ENCODE assay signal across 20 cellular contexts in genomic region chr21:39029086-39029772, GRCh38.
A peak's percentile ranks its signal among the peaks of the same experiment; 100 is the strongest.
DNase-seq lines count a peak whose midpoint lies in the region; TF ChIP-seq lines count a peak whose summit lies in the region.
"Had no signal": no experiment of that assay in that cellular context is flagged by ENCODE, and none has a peak within 500 bp of the region (broad histone marks: within the 10 kb centered on the region; RNA-seq: fewer than 3 reads in every experiment).

No MANE protein-coding gene starts in this region.

- H4K12ac ChIP-seq in trophoblast cell (ENCODE audit: low read depth, low read length), result no peak overlapping the region

- H3K79me2 ChIP-seq in SK-N-SH (ENCODE audit: insufficient read depth), result no peaks in the 10 kb centered on the region
- H3K79me2 ChIP-seq in trophoblast cell (ENCODE audit: control insufficient read depth, insufficient read depth, low read length, poor library complexity), result no peaks in the 10 kb centered on the region

- H2BK120ac ChIP-seq in trophoblast cell (ENCODE audit: insufficient read depth, low read length, poor library complexity), result no peak overlapping the region

- peak overlapping the region; percentile 34 for H2BK12ac ChIP-seq in trophoblast cell (ENCODE audit: low read length)

- no peak overlapping the region for H3K14ac ChIP-seq in trophoblast cell (ENCODE audit: low read length)

- DNase-seq in EL (peak; percentile 52), SK-N-SH (peak; percentile 77), fibroblast of the conjunctiva (ENCODE audit: low read depth) (peak; percentile 43), trophoblast cell (peak in 1 of 2 donors; percentile 53), COLO829 (ENCODE audit: low spot score) (no peak), superior temporal gyrus (ENCODE audit: extremely low spot score) (no peak), NCI-H510A treated with DMSO at 0.1 percent for 48 hours (lab: John Stamatoyannopoulos, UW) (no peak)
- DNase-seq in stimulated activated CD4-positive, alpha-beta T cell treated with anti-CD3 and anti-CD28 coated beads, Interleukin-4, amount 100 ng/mL, for 4 hours, result no peak
- DNase-seq: activated effector memory CD4-positive, alpha-beta T cell treated with Interleukin-2 at 50 U/mL for 16 hours; anterior cingulate cortex; CD8-positive, alpha-beta memory T cell; cortex of kidney; erythroblast; GF-D8; Karpas-422; NCI-H1105; NCI-H2171; stimulated activated CD4-positive, alpha-beta T cell treated with anti-CD3 and anti-CD28 coated beads, Interleukin-2, amount 100 ng/mL, for 24 hours; testis had no signal

- no peak overlapping the region for H4K8ac ChIP-seq in trophoblast cell (ENCODE audit: low read depth, low read length)

- peak; percentile 19; the same call in 1 of the 2 replicates for TF ChIP-seq RAD21 in SK-N-SH (IDR thresholded peaks at IDR 0.05; ENCODE audit: low read length)

- peaks cover 9% of the 10 kb centered on the region for H3K79me1 ChIP-seq in trophoblast cell (ENCODE audit: low read length)

- H3K27me3 ChIP-seq in SK-N-SH (ENCODE audit: insufficient read depth) (no peaks in the 10 kb centered on the region), trophoblast cell (ENCODE audit: insufficient read depth, low read length) (no peaks in the 10 kb centered on the region)
- H3K27me3 ChIP-seq: testis had no signal

- H3K27ac ChIP-seq in SK-N-SH (ENCODE audit: low read depth in 2 of 2, low read length in 1 of 2), result peak overlapping the region; percentile 42 to 93
- H3K27ac ChIP-seq in trophoblast cell (ENCODE audit: low read depth, low read length), result peak overlapping the region; percentile 23
- H3K27ac ChIP-seq: testis had no signal

- CTCF ChIA-PET in SK-N-SH (lab: Yijun Ruan, JAX), result interaction anchor here (0.7 to 2.1 kb wide), 4 partner anchors 39 to 149 kb away, joined by 3 to 5 read pairs (median 4); no protein-coding TSS in a partner anchor

- H3F3A ChIP-seq in SK-N-SH (replicated peaks; ENCODE audit: insufficient read depth), result peaks cover 10% of the 10 kb centered on the region

- no peak overlapping the region for H4K91ac ChIP-seq in trophoblast cell (ENCODE audit: low read depth, low read length)

- POLR2A ChIA-PET in SK-N-SH (lab: Yijun Ruan, JAX), result no interaction called here

- H3K36me3 ChIP-seq in SK-N-SH (replicated peaks in 1 of 2; ENCODE audit: control insufficient read depth in 1 of 2, insufficient read depth in 2 of 2, low read length in 1 of 2), result no peaks in the 10 kb centered on the region
- H3K36me3 ChIP-seq in trophoblast cell (ENCODE audit: control insufficient read depth in 1 of 2, insufficient read depth in 2 of 2, low read length in 2 of 2), result no peaks in the 10 kb centered on the region

- no peaks in the 10 kb centered on the region for H4K20me1 ChIP-seq in SK-N-SH (ENCODE audit: insufficient read depth)

- no peak for TF ChIP-seq CTCF in SK-N-SH (IDR thresholded peaks at IDR 0.05)

- no peak overlapping the region for H3K18ac ChIP-seq in trophoblast cell (ENCODE audit: low read length)

- no peak overlapping the region for H3K23ac ChIP-seq in trophoblast cell (ENCODE audit: low read length)

- TF ChIP-seq EP300 in SK-N-SH (IDR thresholded peaks at IDR 0.05; ENCODE audit: borderline replicate concordance in 1 of 2, low read depth in 1 of 2, low read length in 1 of 2), result peak; percentile 38 to 76; a peak in 3 of 4 replicates

- H2BK5ac ChIP-seq in trophoblast cell (ENCODE audit: low read depth, low read length, poor library complexity), result no peak overlapping the region

- H3K4me3 ChIP-seq in SK-N-SH (ENCODE audit: low read depth in 2 of 2, low read length in 1 of 2), result no peak overlapping the region
- no peak overlapping the region for H3K4me3 ChIP-seq in trophoblast cell (ENCODE audit: low read depth, low read length)
- H3K4me3 ChIP-seq: lung, testis had no signal

- H3K9me2 ChIP-seq in SK-N-SH, result no peaks in the 10 kb centered on the region

- H3K4me1 ChIP-seq in SK-N-SH (ENCODE audit: control insufficient read depth in 1 of 2, insufficient read depth in 2 of 2, low read depth in 1 of 2, low read length in 1 of 2), result peaks cover 0 to 30% of the 10 kb centered on the region in 2 experiments; a peak in 2 of 4 replicates
- peaks cover 18 to 21% of the 10 kb centered on the region in 2 experiments for H3K4me1 ChIP-seq in trophoblast cell (ENCODE audit: control insufficient read depth in 1 of 2, insufficient read depth in 2 of 2, low read length in 2 of 2)

- H3K9ac ChIP-seq in SK-N-SH (no peak overlapping the region), trophoblast cell (ENCODE audit: low read length) (no peak overlapping the region)

- H3K9me3 ChIP-seq in SK-N-SH (0 out of 2 replicates have a peak, but pooled peaks cover 2% of the 10 kb centered on the region), trophoblast cell (ENCODE audit: insufficient read depth, low read depth, low read length) (peaks cover 6% of the 10 kb centered on the region)
- H3K9me3 ChIP-seq: testis had no signal

- no peak overlapping the region for H2AK5ac ChIP-seq in trophoblast cell (ENCODE audit: low read length)

- H2AFZ ChIP-seq in SK-N-SH (ENCODE audit: low read depth) (no peak overlapping the region), trophoblast cell (ENCODE audit: insufficient read depth, low read length, poor library complexity) (no peak overlapping the region)

- peak overlapping the region; percentile 18; the same call in 1 of the 2 replicates for H3K4me2 ChIP-seq in SK-N-SH
- H3K4me2 ChIP-seq in trophoblast cell (ENCODE audit: low read length), result peak overlapping the region; percentile 43

- WGBS in SK-N-SH (ENCODE audit: low lambda C conversion rate), result 34% methylated on average over 7 of the region's 7 CpGs
- no CpG with 5 or more reads among the region's 7 CpGs for WGBS in trophoblast cell (ENCODE audit: extremely low coverage, insufficient coverage, insufficient read length)

- H3K4ac ChIP-seq in trophoblast cell (ENCODE audit: low read depth, low read length), result no peak overlapping the region

TF ChIP-seq in SK-N-SH, 30 proteins besides CTCF, POLR2A, EP300 and RAD21 (continues in another document):
- TF ChIP-seq, protein P1, sequence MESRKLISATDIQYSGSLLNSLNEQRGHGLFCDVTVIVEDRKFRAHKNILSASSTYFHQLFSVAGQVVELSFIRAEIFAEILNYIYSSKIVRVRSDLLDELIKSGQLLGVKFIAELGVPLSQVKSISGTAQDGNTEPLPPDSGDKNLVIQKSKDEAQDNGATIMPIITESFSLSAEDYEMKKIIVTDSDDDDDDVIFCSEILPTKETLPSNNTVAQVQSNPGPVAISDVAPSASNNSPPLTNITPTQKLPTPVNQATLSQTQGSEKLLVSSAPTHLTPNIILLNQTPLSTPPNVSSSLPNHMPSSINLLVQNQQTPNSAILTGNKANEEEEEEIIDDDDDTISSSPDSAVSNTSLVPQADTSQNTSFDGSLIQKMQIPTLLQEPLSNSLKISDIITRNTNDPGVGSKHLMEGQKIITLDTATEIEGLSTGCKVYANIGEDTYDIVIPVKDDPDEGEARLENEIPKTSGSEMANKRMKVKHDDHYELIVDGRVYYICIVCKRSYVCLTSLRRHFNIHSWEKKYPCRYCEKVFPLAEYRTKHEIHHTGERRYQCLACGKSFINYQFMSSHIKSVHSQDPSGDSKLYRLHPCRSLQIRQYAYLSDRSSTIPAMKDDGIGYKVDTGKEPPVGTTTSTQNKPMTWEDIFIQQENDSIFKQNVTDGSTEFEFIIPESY (IDR thresholded peaks at IDR 0.05; ENCODE audit: borderline replicate concordance, low read depth), result no peak
- TF ChIP-seq GATA2 (CRISPR knock-in tag; IDR thresholded peaks at IDR 0.05) (peak; percentile 74), SIN3A (IDR thresholded peaks at IDR 0.05; ENCODE audit: borderline replicate concordance, low read depth, low read length) (no peak), GABPA (IDR thresholded peaks at IDR 0.05; ENCODE audit: low read depth) (no peak), TCF12 (IDR thresholded peaks at IDR 0.05) (peak; percentile 96), RCOR1 (IDR thresholded peaks at IDR 0.05; ENCODE audit: low read length) (peak; percentile 98), RXRA (IDR thresholded peaks at IDR 0.05; ENCODE audit: borderline replicate concordance, low read depth) (no peak), MXI1 (IDR thresholded peaks at IDR 0.05; ENCODE audit: low read depth, low read length) (no peak), TAF1 (IDR thresholded peaks at IDR 0.05; ENCODE audit: borderline replicate concordance, low read depth, low read length) (no peak), CHD2 (IDR thresholded peaks at IDR 0.05; ENCODE audit: low read length, partially characterized antibody) (peak; percentile 54), NFIC (IDR thresholded peaks at IDR 0.05; ENCODE audit: borderline replicate concordance) (peak; percentile 48; the same call in 1 of the 2 replicates), POLR2AphosphoS5 (IDR thresholded peaks at IDR 0.05; ENCODE audit: low read depth, low read length) (peak; percentile 61; the same call in 1 of the 2 replicates), FOSL2 (IDR thresholded peaks at IDR 0.05; ENCODE audit: borderline replicate concordance, low read depth) (no peak), IRF3 (IDR thresholded peaks at IDR 0.05; ENCODE audit: low read depth, low read length) (no peak), SMC3 (IDR thresholded peaks at IDR 0.05; ENCODE audit: low read depth, low read length) (no peak)
- TF ChIP-seq, protein P2, sequence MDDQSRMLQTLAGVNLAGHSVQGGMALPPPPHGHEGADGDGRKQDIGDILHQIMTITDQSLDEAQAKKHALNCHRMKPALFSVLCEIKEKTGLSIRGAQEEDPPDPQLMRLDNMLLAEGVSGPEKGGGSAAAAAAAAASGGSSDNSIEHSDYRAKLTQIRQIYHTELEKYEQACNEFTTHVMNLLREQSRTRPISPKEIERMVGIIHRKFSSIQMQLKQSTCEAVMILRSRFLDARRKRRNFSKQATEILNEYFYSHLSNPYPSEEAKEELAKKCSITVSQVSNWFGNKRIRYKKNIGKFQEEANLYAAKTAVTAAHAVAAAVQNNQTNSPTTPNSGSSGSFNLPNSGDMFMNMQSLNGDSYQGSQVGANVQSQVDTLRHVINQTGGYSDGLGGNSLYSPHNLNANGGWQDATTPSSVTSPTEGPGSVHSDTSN (IDR thresholded peaks at IDR 0.05), result peak; percentile 75

Comparison
In these comparisons a context has a peak if more than half of its experiments do, and no peak if none do; other contexts are left out.
1. DNase-seq: peak in EL (single experiment), SK-N-SH (single experiment) and fibroblast of the conjunctiva (single experiment); none in COLO829 (single experiment), superior temporal gyrus (single experiment), stimulated activated CD4-positive, alpha-beta T cell treated with anti-CD3 and anti-CD28 coated beads, Interleukin-4, amount 100 ng/mL, for 4 hours (0 of 2) and NCI-H510A treated with DMSO at 0.1 percent for 48 hours (single experiment).